9 cellular contexts compared by ENCODE assay signal in the genomic region with DNA sequence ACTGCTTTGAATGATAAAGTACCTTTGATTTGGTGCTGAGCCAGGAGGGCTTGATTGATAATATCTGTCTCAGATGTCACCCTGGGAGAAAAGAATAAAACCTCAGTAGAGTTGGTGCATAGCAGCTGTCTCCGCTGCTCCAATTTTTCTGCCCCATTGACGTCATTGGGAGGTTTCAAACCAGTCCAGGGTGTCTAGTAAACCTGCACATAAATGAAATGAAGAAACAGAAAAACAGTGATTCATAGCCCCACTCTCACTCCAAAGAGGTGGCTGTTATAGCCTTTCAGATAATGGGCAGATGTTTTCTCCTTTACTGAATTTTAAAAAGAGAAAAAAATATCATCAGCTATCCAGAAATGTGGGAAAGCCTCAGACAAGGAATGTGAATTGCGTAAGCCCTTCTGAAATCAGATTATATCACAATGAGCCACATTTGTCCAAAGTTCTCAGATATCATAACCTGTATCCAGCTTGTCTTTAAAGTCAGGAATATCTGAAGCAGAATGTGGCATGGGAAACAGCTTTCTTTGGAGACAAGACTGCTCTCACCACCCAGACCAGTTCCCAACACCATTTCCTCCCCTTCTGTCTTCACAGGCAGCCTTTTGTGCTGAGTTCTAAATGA.
A peak's percentile ranks its signal among the peaks of the same experiment; 100 is the strongest.
DNase-seq lines count a peak whose midpoint lies in the region; ATAC-seq, FAIRE-seq and TF ChIP-seq lines count a peak whose summit lies in the region.
"Had no signal": no experiment of that assay in that cellular context is flagged by ENCODE, and none has a peak within 500 bp of the region (broad histone marks: within the 10 kb centered on the region; RNA-seq: fewer than 3 reads in every experiment).

No MANE protein-coding gene starts in this region.

- H3K4me3 ChIP-seq in GM23338 (no peak overlapping the region), small intestine (ENCODE audit: low read depth in 1 of 2, low read length in 2 of 2) (no peak overlapping the region)

- H3F3A ChIP-seq in GM23338 (replicated peaks; ENCODE audit: low read depth) = no peaks in the 10 kb centered on the region

- DNase-seq in GM23338 (ENCODE audit: low spot score) (no peak), SK-N-DZ (ENCODE audit: low spot score) (peak; percentile 58), small intestine (peak; percentile 34), H54 (ENCODE audit: insufficient read length, low spot score) (no peak), GOT3 (lab: John Stamatoyannopoulos, UW) (no peak)
- no peak for DNase-seq in central memory CD8-positive, alpha-beta T cell (ENCODE audit: low spot score in 2 of 2)
- DNase-seq: midbrain had no signal

- peaks cover 2% of the 10 kb centered on the region for H3K27me3 Mint-ChIP-seq in GM23338 (ENCODE audit: insufficient read depth, low read depth, poor library complexity)
- H3K27me3 Mint-ChIP-seq in central memory CD8-positive, alpha-beta T cell = peaks cover 15% of the 10 kb centered on the region

- no peak overlapping the region for H3K4me2 ChIP-seq in GM23338

- no peak for TF ChIP-seq POLR2A in H54 (IDR thresholded peaks at IDR 0.05; ENCODE audit: low read depth, low read length)

- no peak overlapping the region for H3K4me3 Mint-ChIP-seq in GM23338
- no peak overlapping the region for H3K4me3 Mint-ChIP-seq in central memory CD8-positive, alpha-beta T cell

- WGBS in small intestine, 3 donors = 17 to 33% (median 23%) methylated on average over 3 of the region's 3 CpGs

- FAIRE-seq in small intestine (lab: Jason Lieb, UNC) (no peak), H54 (lab: Jason Lieb, UNC) (no peak)

- H3K27ac ChIP-seq in GM23338 (ENCODE audit: low read depth) (no peak overlapping the region), small intestine (ENCODE audit: low read depth in 1 of 2, low read length in 1 of 2) (no peak overlapping the region)

- H3K79me2 ChIP-seq in GM23338 (replicated peaks; ENCODE audit: insufficient read depth) = no peaks in the 10 kb centered on the region

- ATAC-seq in GM23338 (no peak), GM18519 (IDR thresholded peaks at IDR 0.05; ENCODE audit: low FRiP score, unreplicated experiment) (no peak), GM18909 (IDR thresholded peaks at IDR 0.05; ENCODE audit: poor library complexity, unreplicated experiment) (no peak)
- peak; percentile 58 for ATAC-seq in central memory CD8-positive, alpha-beta T cell (replicated peaks; ENCODE audit: extremely low read depth, poor library complexity, severe bottlenecking)

- H3K36me3 ChIP-seq in GM23338 (ENCODE audit: insufficient read depth) = no peaks in the 10 kb centered on the region
- H3K36me3 ChIP-seq in small intestine (ENCODE audit: control insufficient read depth in 2 of 2, insufficient read depth in 2 of 2, low read length in 2 of 2) = no peaks in the 10 kb centered on the region

- H3K4me1 ChIP-seq in GM23338 (ENCODE audit: insufficient read depth) (no peaks in the 10 kb centered on the region), small intestine (ENCODE audit: control insufficient read depth in 2 of 2, insufficient read depth in 1 of 2, low read depth in 1 of 2, low read length in 1 of 2) (no peaks in the 10 kb centered on the region)

- no peak overlapping the region for H3K27ac Mint-ChIP-seq in GM23338
- no peak overlapping the region for H3K27ac Mint-ChIP-seq in central memory CD8-positive, alpha-beta T cell (ENCODE audit: low read depth)

- H3K9me2 ChIP-seq in GM23338 (ENCODE audit: insufficient read depth) = peaks cover 3% of the 10 kb centered on the region; the same call in 1 of the 2 replicates

- no peaks in the 10 kb centered on the region for H3K4me1 Mint-ChIP-seq in GM23338
- no peaks in the 10 kb centered on the region for H3K4me1 Mint-ChIP-seq in central memory CD8-positive, alpha-beta T cell

- no peaks in the 10 kb centered on the region for H3K36me3 Mint-ChIP-seq in GM23338 (ENCODE audit: low read depth)
- H3K36me3 Mint-ChIP-seq in central memory CD8-positive, alpha-beta T cell (ENCODE audit: insufficient read depth) = peaks cover 1% of the 10 kb centered on the region

- no peaks in the 10 kb centered on the region for H3K27me3 ChIP-seq in GM23338 (ENCODE audit: insufficient read depth)
- H3K27me3 ChIP-seq in small intestine (ENCODE audit: control insufficient read depth in 2 of 2, insufficient read depth in 2 of 2, low read length in 2 of 2) = no peaks in the 10 kb centered on the region

- no peaks in the 10 kb centered on the region for H3K9me3 Mint-ChIP-seq in GM23338
- H3K9me3 Mint-ChIP-seq in central memory CD8-positive, alpha-beta T cell = no peaks in the 10 kb centered on the region

- no peaks in the 10 kb centered on the region for H4K20me1 ChIP-seq in GM23338 (replicated peaks; ENCODE audit: insufficient read depth)

- peak overlapping the region; percentile 25; the same call in 1 of the 2 replicates for H2AFZ ChIP-seq in GM23338

- TF ChIP-seq CTCF in GM23338 (conservative IDR thresholded peaks at IDR 0.05; ENCODE audit: low read depth in 2 of 2) = no peak

- no peaks in the 10 kb centered on the region for H3K9me3 ChIP-seq in small intestine (ENCODE audit: control insufficient read depth, low read depth)

TF ChIP-seq in GM23338, 12 proteins besides CTCF, POLR2A, EP300 and RAD21:
- TF ChIP-seq ZNF331 (CRISPR knock-in tag; IDR thresholded peaks at IDR 0.05; ENCODE audit: low read depth) = no peak
- TF ChIP-seq, protein P1, sequence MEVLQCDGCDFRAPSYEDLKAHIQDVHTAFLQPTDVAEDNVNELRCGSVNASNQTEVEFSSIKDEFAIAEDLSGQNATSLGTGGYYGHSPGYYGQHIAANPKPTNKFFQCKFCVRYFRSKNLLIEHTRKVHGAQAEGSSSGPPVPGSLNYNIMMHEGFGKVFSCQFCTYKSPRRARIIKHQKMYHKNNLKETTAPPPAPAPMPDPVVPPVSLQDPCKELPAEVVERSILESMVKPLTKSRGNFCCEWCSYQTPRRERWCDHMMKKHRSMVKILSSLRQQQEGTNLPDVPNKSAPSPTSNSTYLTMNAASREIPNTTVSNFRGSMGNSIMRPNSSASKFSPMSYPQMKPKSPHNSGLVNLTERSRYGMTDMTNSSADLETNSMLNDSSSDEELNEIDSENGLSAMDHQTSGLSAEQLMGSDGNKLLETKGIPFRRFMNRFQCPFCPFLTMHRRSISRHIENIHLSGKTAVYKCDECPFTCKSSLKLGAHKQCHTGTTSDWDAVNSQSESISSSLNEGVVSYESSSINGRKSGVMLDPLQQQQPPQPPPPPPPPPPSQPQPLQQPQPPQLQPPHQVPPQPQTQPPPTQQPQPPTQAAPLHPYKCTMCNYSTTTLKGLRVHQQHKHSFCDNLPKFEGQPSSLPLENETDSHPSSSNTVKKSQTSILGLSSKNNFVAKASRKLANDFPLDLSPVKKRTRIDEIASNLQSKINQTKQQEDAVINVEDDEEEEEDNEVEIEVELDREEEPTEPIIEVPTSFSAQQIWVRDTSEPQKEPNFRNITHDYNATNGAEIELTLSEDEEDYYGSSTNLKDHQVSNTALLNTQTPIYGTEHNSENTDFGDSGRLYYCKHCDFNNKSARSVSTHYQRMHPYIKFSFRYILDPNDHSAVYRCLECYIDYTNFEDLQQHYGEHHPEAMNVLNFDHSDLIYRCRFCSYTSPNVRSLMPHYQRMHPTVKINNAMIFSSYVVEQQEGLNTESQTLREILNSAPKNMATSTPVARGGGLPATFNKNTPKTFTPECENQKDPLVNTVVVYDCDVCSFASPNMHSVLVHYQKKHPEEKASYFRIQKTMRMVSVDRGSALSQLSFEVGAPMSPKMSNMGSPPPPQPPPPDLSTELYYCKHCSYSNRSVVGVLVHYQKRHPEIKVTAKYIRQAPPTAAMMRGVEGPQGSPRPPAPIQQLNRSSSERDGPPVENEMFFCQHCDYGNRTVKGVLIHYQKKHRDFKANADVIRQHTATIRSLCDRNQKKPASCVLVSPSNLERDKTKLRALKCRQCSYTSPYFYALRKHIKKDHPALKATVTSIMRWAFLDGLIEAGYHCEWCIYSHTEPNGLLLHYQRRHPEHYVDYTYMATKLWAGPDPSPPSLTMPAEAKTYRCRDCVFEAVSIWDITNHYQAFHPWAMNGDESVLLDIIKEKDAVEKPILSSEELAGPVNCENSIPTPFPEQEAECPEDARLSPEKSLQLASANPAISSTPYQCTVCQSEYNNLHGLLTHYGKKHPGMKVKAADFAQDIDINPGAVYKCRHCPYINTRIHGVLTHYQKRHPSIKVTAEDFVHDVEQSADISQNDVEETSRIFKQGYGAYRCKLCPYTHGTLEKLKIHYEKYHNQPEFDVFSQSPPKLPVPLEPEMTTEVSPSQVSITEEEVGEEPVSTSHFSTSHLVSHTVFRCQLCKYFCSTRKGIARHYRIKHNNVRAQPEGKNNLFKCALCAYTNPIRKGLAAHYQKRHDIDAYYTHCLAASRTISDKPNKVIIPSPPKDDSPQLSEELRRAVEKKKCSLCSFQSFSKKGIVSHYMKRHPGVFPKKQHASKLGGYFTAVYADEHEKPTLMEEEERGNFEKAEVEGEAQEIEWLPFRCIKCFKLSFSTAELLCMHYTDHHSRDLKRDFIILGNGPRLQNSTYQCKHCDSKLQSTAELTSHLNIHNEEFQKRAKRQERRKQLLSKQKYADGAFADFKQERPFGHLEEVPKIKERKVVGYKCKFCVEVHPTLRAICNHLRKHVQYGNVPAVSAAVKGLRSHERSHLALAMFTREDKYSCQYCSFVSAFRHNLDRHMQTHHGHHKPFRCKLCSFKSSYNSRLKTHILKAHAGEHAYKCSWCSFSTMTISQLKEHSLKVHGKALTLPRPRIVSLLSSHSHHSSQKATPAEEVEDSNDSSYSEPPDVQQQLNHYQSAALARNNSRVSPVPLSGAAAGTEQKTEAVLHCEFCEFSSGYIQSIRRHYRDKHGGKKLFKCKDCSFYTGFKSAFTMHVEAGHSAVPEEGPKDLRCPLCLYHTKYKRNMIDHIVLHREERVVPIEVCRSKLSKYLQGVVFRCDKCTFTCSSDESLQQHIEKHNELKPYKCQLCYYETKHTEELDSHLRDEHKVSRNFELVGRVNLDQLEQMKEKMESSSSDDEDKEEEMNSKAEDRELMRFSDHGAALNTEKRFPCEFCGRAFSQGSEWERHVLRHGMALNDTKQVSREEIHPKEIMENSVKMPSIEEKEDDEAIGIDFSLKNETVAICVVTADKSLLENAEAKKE (CRISPR knock-in tag; IDR thresholded peaks at IDR 0.05) = no peak

Comparison
In these comparisons a context has a peak if more than half of its experiments do, and no peak if none do; other contexts are left out.
1. DNase-seq: peak in SK-N-DZ (single experiment) and small intestine (single experiment); none in GM23338 (single experiment), central memory CD8-positive, alpha-beta T cell (0 of 2), H54 (single experiment) and GOT3 (single experiment).